In the genomic region with DNA sequence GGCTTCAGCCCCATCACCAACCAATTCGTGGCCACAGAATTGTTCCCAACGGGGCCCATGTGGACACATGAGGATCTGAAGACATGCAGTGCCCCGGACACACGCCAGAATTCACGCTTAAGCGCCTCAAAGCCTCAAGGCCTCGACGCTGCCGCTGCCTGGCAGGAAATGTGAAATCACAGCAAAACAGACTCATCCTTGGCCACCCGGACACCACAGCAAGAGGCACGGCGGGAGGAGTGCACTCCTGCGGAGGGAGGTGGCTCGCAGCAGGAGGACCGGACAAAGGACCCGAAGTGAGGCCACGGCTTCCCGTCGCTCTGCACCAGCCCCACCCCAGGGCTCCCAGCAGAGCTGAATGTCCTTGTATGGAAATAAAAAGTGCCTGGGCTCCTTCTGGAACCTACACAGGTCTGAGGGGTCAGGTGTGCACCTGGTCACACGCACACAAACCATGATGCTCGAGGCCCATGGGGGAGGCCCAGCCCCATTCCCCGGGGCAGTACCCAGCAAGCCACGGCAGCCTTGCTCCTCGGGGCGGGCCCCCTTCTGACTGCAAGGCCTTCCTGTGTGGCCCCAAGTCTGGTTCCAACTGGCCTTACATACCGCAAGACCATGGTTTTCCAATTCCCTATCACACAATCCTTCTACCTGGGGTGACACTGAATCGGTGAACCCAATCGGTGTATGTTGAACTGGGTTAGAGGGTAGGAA, we compare ENCODE assay signal across 24 cellular contexts.
"Had no signal": no experiment of that assay in that cellular context is flagged by ENCODE, and none has a peak within 500 bp of the region (broad histone marks: within the 10 kb centered on the region; RNA-seq: fewer than 3 reads in every experiment).

No MANE protein-coding gene starts in this region.

- H3K4me1 Mint-ChIP-seq: memory B cell had no signal

- H3K4me1 ChIP-seq: colonic mucosa, esophagus squamous epithelium, gastroesophageal sphincter, left ventricle myocardium inferior, lower lobe of right lung, pancreas, prostate gland, sigmoid colon, upper lobe of left lung, vagina had no signal

- H3K27ac ChIP-seq: colonic mucosa, esophagus squamous epithelium, gastroesophageal sphincter, left ventricle myocardium inferior, lower lobe of right lung, pancreas, prostate gland, sigmoid colon, skin epidermis, tibial artery, upper lobe of left lung, vagina had no signal

- ATAC-seq: gastroesophageal sphincter; left cardiac atrium; natural killer cell treated with Interleukin-12 subunit alpha and Interleukin-12 subunit beta and Interleukin-15 and Interleukin-18, amount 100 ng/mL, for 72 hours; pancreas had no signal

- H3K36me3 Mint-ChIP-seq: natural killer cell treated with Interleukin-12 subunit alpha and Interleukin-12 subunit beta and Interleukin-15 and Interleukin-18, amount 100 ng/mL, for 72 hours had no signal

- DNase-seq: colonic mucosa; dermis blood vessel endothelial cell; esophagus squamous epithelium; foreskin fibroblast; glutamatergic neuron; immature natural killer cell; left cardiac atrium; left ventricle myocardium inferior; lower lobe of right lung; midbrain; occipital lobe; sigmoid colon; stimulated activated CD4-positive, alpha-beta T cell treated with anti-CD3 and anti-CD28 coated beads, Interleukin-12 subunit alpha, Interleukin-12 subunit beta, amount 100 ng/mL, for 4 hours; tibial artery; upper lobe of left lung had no signal

- H3K27me3 Mint-ChIP-seq: memory B cell; natural killer cell treated with Interleukin-12 subunit alpha and Interleukin-12 subunit beta and Interleukin-15 and Interleukin-18, amount 100 ng/mL, for 72 hours; stimulated activated naive CD8-positive, alpha-beta T cell treated with anti-CD3 and anti-CD28 coated beads, Interleukin-15, Interleukin-2, amounts not matched to agents 100 ng/mL and 50 ng/mL, for 24 hours had no signal

- H3K4me3 ChIP-seq: colonic mucosa, esophagus squamous epithelium, gastroesophageal sphincter, left ventricle myocardium inferior, lower lobe of right lung, pancreas, prostate gland, sigmoid colon, skin epidermis, tibial artery, upper lobe of left lung, vagina had no signal

- FAIRE-seq: keratinocyte, pancreas had no signal

- H3K9me3 ChIP-seq: colonic mucosa, esophagus squamous epithelium, gastroesophageal sphincter, left ventricle myocardium inferior, lower lobe of right lung, pancreas, prostate gland, sigmoid colon, tibial artery, upper lobe of left lung, vagina had no signal

- H3K9me3 Mint-ChIP-seq: immature natural killer cell; memory B cell; natural killer cell treated with Interleukin-12 subunit alpha and Interleukin-12 subunit beta and Interleukin-15 and Interleukin-18, amount 100 ng/mL, for 72 hours; stimulated activated naive CD8-positive, alpha-beta T cell treated with anti-CD3 and anti-CD28 coated beads, Interleukin-15, Interleukin-2, amounts not matched to agents 100 ng/mL and 50 ng/mL, for 24 hours had no signal

- H3K27ac Mint-ChIP-seq: memory B cell; natural killer cell treated with Interleukin-12 subunit alpha and Interleukin-12 subunit beta and Interleukin-15 and Interleukin-18, amount 100 ng/mL, for 72 hours; stimulated activated naive CD8-positive, alpha-beta T cell treated with anti-CD3 and anti-CD28 coated beads, Interleukin-15, Interleukin-2, amounts not matched to agents 100 ng/mL and 50 ng/mL, for 24 hours had no signal

- H3K27me3 ChIP-seq: colonic mucosa, esophagus squamous epithelium, gastroesophageal sphincter, pancreas, sigmoid colon, tibial artery, upper lobe of left lung, vagina had no signal

- H3K4me3 Mint-ChIP-seq: immature natural killer cell; memory B cell; natural killer cell treated with Interleukin-12 subunit alpha and Interleukin-12 subunit beta and Interleukin-15 and Interleukin-18, amount 100 ng/mL, for 72 hours; stimulated activated naive CD8-positive, alpha-beta T cell treated with anti-CD3 and anti-CD28 coated beads, Interleukin-15, Interleukin-2, amounts not matched to agents 100 ng/mL and 50 ng/mL, for 24 hours had no signal
